In genomic region chr19:2618611-2619010, GRCh38 we compare ENCODE assay signal across 8 cellular contexts.
DNase-seq lines count a peak whose midpoint lies in the region; ATAC-seq and TF ChIP-seq lines count a peak whose summit lies in the region.

No MANE protein-coding gene starts in this region.

- no peaks in the 10 kb centered on the region for H3K27me3 Mint-ChIP-seq in stimulated activated naive B cell treated with anti-CD40 and anti-IgM and Interleukin-4, amounts not matched to agents 10 μg/mL and 1 μg/mL and 100 μg/mL, for 72 hours

- ATAC-seq in DND-41 (ENCODE audit: insufficient read depth, low read depth) (peak; percentile 38), left lung (peak; percentile 66), GM21529 (IDR thresholded peaks at IDR 0.05; ENCODE audit: unreplicated experiment) (no peak)
- peak; percentile 33 to 45 for ATAC-seq in stimulated activated naive B cell treated with anti-CD40 and anti-IgM and Interleukin-4, amounts not matched to agents 10 μg/mL and 1 μg/mL and 100 μg/mL, for 72 hours (replicated peaks)

- H3K4me3 Mint-ChIP-seq in stimulated activated naive B cell treated with anti-CD40 and anti-IgM and Interleukin-4, amounts not matched to agents 10 μg/mL and 1 μg/mL and 100 μg/mL, for 72 hours, result peak overlapping the region; percentile 59 to 68

- H3K36me3 ChIP-seq in DND-41 (ENCODE audit: insufficient read depth, low read length) (no peaks in the 10 kb centered on the region), left lung (no peaks in the 10 kb centered on the region)

- H3K4me1 Mint-ChIP-seq in stimulated activated naive B cell treated with anti-CD40 and anti-IgM and Interleukin-4, amounts not matched to agents 10 μg/mL and 1 μg/mL and 100 μg/mL, for 72 hours, result peaks cover 54 to 93% of the 10 kb centered on the region in 2 donors

- peaks cover 8 to 28% of the 10 kb centered on the region in 2 donors for H3K36me3 Mint-ChIP-seq in stimulated activated naive B cell treated with anti-CD40 and anti-IgM and Interleukin-4, amounts not matched to agents 10 μg/mL and 1 μg/mL and 100 μg/mL, for 72 hours

- H3K4me2 ChIP-seq in DND-41 (ENCODE audit: insufficient read depth, low read length), result peak overlapping the region; percentile 48

- H3K27ac ChIP-seq in DND-41 (ENCODE audit: low read length) (peak overlapping the region; percentile 88), left lung (peak overlapping the region; percentile 53 to 93)

- H3K9me3 ChIP-seq in DND-41 (ENCODE audit: insufficient read depth, low read length, severe bottlenecking), result no peaks in the 10 kb centered on the region
- H3K9me3 ChIP-seq in left lung, result no peaks in the 10 kb centered on the region

- DNase-seq in DND-41 (peak; percentile 86), RKO (ENCODE audit: low spot score) (peak; percentile 56), left lung (peak; percentile 91 to 93), anterior cingulate cortex (lab: John Stamatoyannopoulos, UW) (no peak), GM10266 (ENCODE audit: extremely low spot score) (no peak)
- DNase-seq in activated T-helper 9 cell treated with anti-CD3 and anti-CD28 coated beads, Interleukin-2, amount 50 U/mL, for 16 hours (ENCODE audit: low read depth), result peak; percentile 77
- peak; percentile 80 for DNase-seq in stimulated activated naive B cell treated with anti-CD40 and anti-IgM and Interleukin-4, amounts not matched to agents 10 μg/mL and 1 μg/mL and 100 μg/mL, for 72 hours

- H3K4me1 ChIP-seq in DND-41 (ENCODE audit: insufficient read depth, low read length) (peaks cover 93% of the 10 kb centered on the region), left lung (peaks cover 3 to 88% of the 10 kb centered on the region in 2 donors)

- no peaks in the 10 kb centered on the region for H4K20me1 ChIP-seq in DND-41 (ENCODE audit: insufficient read depth, low read length)

- H2AFZ ChIP-seq in DND-41 (ENCODE audit: low read depth, low read length), result no peak overlapping the region

- intact Hi-C loops in left lung (cut with DNase I), result no loop called here

- peaks cover 0 to 1% of the 10 kb centered on the region in 2 donors for H3K9me3 Mint-ChIP-seq in stimulated activated naive B cell treated with anti-CD40 and anti-IgM and Interleukin-4, amounts not matched to agents 10 μg/mL and 1 μg/mL and 100 μg/mL, for 72 hours

- no peak overlapping the region for H3K4me3 ChIP-seq in DND-41 (ENCODE audit: low read depth in 1 of 2, low read length in 2 of 2)
- H3K4me3 ChIP-seq in left lung, result no peak overlapping the region

- H3K27me3 ChIP-seq in DND-41 (ENCODE audit: insufficient read depth, low read length, poor library complexity) (no peaks in the 10 kb centered on the region), left lung (no peaks in the 10 kb centered on the region)

- H3K79me2 ChIP-seq in DND-41 (ENCODE audit: insufficient read depth, low read length), result no peaks in the 10 kb centered on the region

- TF ChIP-seq CTCF in DND-41 (IDR thresholded peaks at IDR 0.05; ENCODE audit: borderline replicate concordance, extremely low read depth, low read length, poor library complexity, severe bottlenecking), result peak; percentile 26
- no peak for TF ChIP-seq CTCF in left lung (IDR thresholded peaks at IDR 0.05)
- TF ChIP-seq CTCF in GM10266 (IDR thresholded peaks at IDR 0.05; ENCODE audit: control insufficient read depth, insufficient read depth, low read depth, missing control alignments), result no peak

- H3K27ac Mint-ChIP-seq in stimulated activated naive B cell treated with anti-CD40 and anti-IgM and Interleukin-4, amounts not matched to agents 10 μg/mL and 1 μg/mL and 100 μg/mL, for 72 hours, result peak overlapping the region; percentile 96

- peak overlapping the region; percentile 34 for H3K9ac ChIP-seq in DND-41 (ENCODE audit: low read depth, low read length)

Comparison
In these comparisons a context has a peak if more than half of its experiments do, and no peak if none do; other contexts are left out.
1. DNase-seq: peak in DND-41 (single experiment), RKO (single experiment), activated T-helper 9 cell treated with anti-CD3 and anti-CD28 coated beads, Interleukin-2, amount 50 U/mL, for 16 hours (single experiment), left lung (2 of 2) and stimulated activated naive B cell treated with anti-CD40 and anti-IgM and Interleukin-4, amounts not matched to agents 10 μg/mL and 1 μg/mL and 100 μg/mL, for 72 hours (single experiment); none in anterior cingulate cortex (0 of 58) and GM10266 (single experiment).